In genomic region chr5:151685749-151686672, GRCh38 we compare ENCODE assay signal across 7 cellular contexts. TPM values are rescaled to one million over a fixed set of nuclear protein-coding genes. Genes with fewer than 3 reads are reported as not detected.
A peak's percentile ranks its signal among the peaks of the same experiment; 100 is the strongest.
DNase-seq lines count a peak whose midpoint lies in the region; ATAC-seq, FAIRE-seq and TF ChIP-seq lines count a peak whose summit lies in the region.

No MANE protein-coding gene starts in this region.

- H3K27ac ChIP-seq in adrenal gland, result peak overlapping the region; percentile 45 to 92 (median 85)
- H3K27ac ChIP-seq in kidney (ENCODE audit: low read depth in 2 of 2, low read length in 2 of 2), result peak overlapping the region; percentile 91 to 92
- H3K27ac ChIP-seq in substantia nigra (ENCODE audit: low read depth, low read length, poor library complexity, severe bottlenecking), result peak overlapping the region; percentile 88
- no peak overlapping the region for H3K27ac ChIP-seq in PC-3 (ENCODE audit: low read length)

- FAIRE-seq in kidney (lab: Jason Lieb, UNC), result no peak

- POLR2A ChIA-PET in PC-3 (lab: Charles Lee; ENCODE audit: unreplicated experiment), result no interaction called here

- H3K4me1 ChIP-seq in adrenal gland (replicated peaks in 1 of 2) (peaks cover 47 to 51% of the 10 kb centered on the region in 2 donors), kidney (ENCODE audit: control insufficient read depth in 1 of 2, insufficient read depth in 1 of 2, low read depth in 1 of 2, low read length in 2 of 2) (peaks cover 12 to 15% of the 10 kb centered on the region in 2 donors), PC-3 (ENCODE audit: insufficient read depth, low read length) (peaks cover 9% of the 10 kb centered on the region)

- no peaks in the 10 kb centered on the region for H3F3A ChIP-seq in PC-3 (ENCODE audit: low read length, unreplicated experiment)

- no peaks in the 10 kb centered on the region for H3K9me3 ChIP-seq in adrenal gland (replicated peaks in 1 of 3)
- no peaks in the 10 kb centered on the region for H3K9me3 ChIP-seq in kidney (ENCODE audit: control insufficient read depth in 1 of 2, low read length in 2 of 2)
- no peaks in the 10 kb centered on the region for H3K9me3 ChIP-seq in PC-3 (ENCODE audit: low read length)

- intact Hi-C loops in adrenal gland (cut with DNase I) (no loop called here), kidney (cut with DNase I) (no loop called here), PC-3 (cut with micrococcal nuclease) (no loop called here)

- TF ChIP-seq POLR2A in adrenal gland (IDR thresholded peaks at IDR 0.05), result no peak

- DNase-seq in HFF-Myc (ENCODE audit: extremely low read depth, low read depth), result no peak
- DNase-seq in adrenal gland, result peak in 2 of 7 donors; percentile 31 to 48
- DNase-seq in kidney, result no peak
- peak in 6 of 49 donors; percentile 12 to 63 (median 47) for DNase-seq in substantia nigra (lab: John Stamatoyannopoulos, UW)
- DNase-seq in PC-3, result no peak
- no peak for DNase-seq in globus pallidus (ENCODE audit: low spot score)
- no peak for DNase-seq in stimulated activated CD4-positive, alpha-beta T cell treated with anti-CD3 and anti-CD28 coated beads, Interleukin-4, amount 100 ng/mL, for 1 hour

- H4K20me1 ChIP-seq in PC-3 (ENCODE audit: low read length), result no peaks in the 10 kb centered on the region

- no peak for TF ChIP-seq CTCF in HFF-Myc (IDR thresholded peaks at IDR 0.05; ENCODE audit: low read depth, low read length, missing control alignments)
- no peak for TF ChIP-seq CTCF in adrenal gland (IDR thresholded peaks at IDR 0.05)
- no peak for TF ChIP-seq CTCF in kidney (IDR thresholded peaks at IDR 0.05; ENCODE audit: borderline replicate concordance, extremely low read depth, insufficient read depth)
- no peak for TF ChIP-seq CTCF in PC-3 (conservative IDR thresholded peaks at IDR 0.05; ENCODE audit: low read depth, low read length)

- H3K9ac ChIP-seq in kidney (ENCODE audit: low read length in 2 of 2), result peak overlapping the region; percentile 56 to 68
- H3K9ac ChIP-seq in PC-3 (ENCODE audit: low read length), result no peak overlapping the region

- no peak overlapping the region for H2AFZ ChIP-seq in PC-3 (ENCODE audit: low read length)

- peaks cover 0 to 11% of the 10 kb centered on the region in 2 donors for H3K36me3 ChIP-seq in adrenal gland (replicated peaks in 1 of 2)
- no peaks in the 10 kb centered on the region for H3K36me3 ChIP-seq in kidney (ENCODE audit: control insufficient read depth in 1 of 2, insufficient read depth in 2 of 2, low read length in 2 of 2)
- H3K36me3 ChIP-seq in PC-3 (ENCODE audit: low read depth, low read length), result no peaks in the 10 kb centered on the region

- no peaks in the 10 kb centered on the region for H3K27me3 ChIP-seq in adrenal gland
- no peaks in the 10 kb centered on the region for H3K27me3 ChIP-seq in PC-3 (ENCODE audit: low read length)

- no peak overlapping the region for H3K4me2 ChIP-seq in PC-3 (ENCODE audit: low read length)

- H3K4me3 ChIP-seq in HFF-Myc (replicated peaks; ENCODE audit: low read depth, low read length) (peak overlapping the region; percentile 86), adrenal gland (peak overlapping the region in 3 of 4 donors; percentile 63 to 83 (median 77)), kidney (ENCODE audit: low read length in 2 of 2) (peak overlapping the region; percentile 78 to 90), PC-3 (ENCODE audit: low read length) (no peak overlapping the region)

- no peaks in the 10 kb centered on the region for H3K79me2 ChIP-seq in PC-3 (ENCODE audit: low read length)

- no peak for ATAC-seq in PC-3

- no peaks in the 10 kb centered on the region for H3K9me2 ChIP-seq in PC-3 (replicated peaks; ENCODE audit: low read length)

- CTCF ChIA-PET in PC-3 (lab: Charles Lee), result no interaction called here

- 11 to 20% (median 15%) methylated on average over 10 of the region's 10 CpGs for WGBS in adrenal gland, 4 donors

- BruUV-seq in PC-3 (replicated peaks; lab: Mats Ljungman, UMichigan), result no TSS peak

RNA-seq across cellular contexts. Expression of gene SPARC, which starts 0.7 kb away (rescaled TPM):
- total RNA-seq in adrenal gland (1,000 to 10,000 TPM in 4 of 8 donors, 100 to 1,000 TPM in 4; 478 to 3,013 (median 1,213) TPM), kidney (637 TPM), PC-3 (2014; rRNA removed) (0.86 and 2.7 TPM in 2 replicates)
- polyA plus RNA-seq in adrenal gland (1,000 to 10,000 TPM in 1 of 3 donors, 100 to 1,000 TPM in 2; 145 to 2,674 (median 298) TPM), kidney (ENCODE audit: insufficient read depth, low read depth, low replicate concordance) (581 TPM)

Comparison
In these comparisons a context has a peak if more than half of its experiments do, and no peak if none do; other contexts are left out.
1. RNA of gene SPARC, which starts 0.7 kb away (total RNA-seq): 478 to 3,013 TPM in adrenal gland and 637 TPM in kidney (single experiment); 0.86 to 2.7 TPM in PC-3; every median in the first group is over 100 times any median in the second.